In genomic region chr5:133244242-133244641, GRCh38 we compare ENCODE assay signal across 12 cellular contexts.
DNase-seq lines count a peak whose midpoint lies in the region; ATAC-seq and TF ChIP-seq lines count a peak whose summit lies in the region.
"Had no signal": no experiment of that assay in that cellular context is flagged by ENCODE, and none has a peak within 500 bp of the region (broad histone marks: within the 10 kb centered on the region; RNA-seq: fewer than 3 reads in every experiment).

No MANE protein-coding gene starts in this region.

- H3K36me3 ChIP-seq in OCI-LY3 (replicated peaks; ENCODE audit: low read depth, low read length): no peaks in the 10 kb centered on the region
- H3K36me3 ChIP-seq: colonic mucosa had no signal

- H3K4me1 ChIP-seq in OCI-LY3 (ENCODE audit: low read length): peaks cover 48% of the 10 kb centered on the region
- H3K4me1 ChIP-seq: colonic mucosa had no signal

- DNase-seq in activated T-cell treated with anti-CD3 and anti-CD28 coated beads, Interleukin-2, amount 50 U/mL, for 72 hours: peak; percentile 20 to 28
- no peak for DNase-seq in activated T-cell treated with anti-CD3 and anti-CD28 coated beads, Interleukin-2, amount 50 U/mL, for 48 hours
- no peak for DNase-seq in stimulated activated naive B cell treated with anti-CD40 and anti-IgM and Interleukin-4, amounts not matched to agents 10 μg/mL and 1 μg/mL and 100 μg/mL, for 72 hours
- DNase-seq in HuH-7.5 (ENCODE audit: low spot score) (no peak), NCI-H1930 (lab: John Stamatoyannopoulos, UW) (no peak)
- DNase-seq: colonic mucosa, mesendoderm had no signal

- no peaks in the 10 kb centered on the region for H3K9me3 ChIP-seq in OCI-LY3 (ENCODE audit: insufficient read depth, low read length)
- H3K9me3 ChIP-seq: colonic mucosa had no signal

- H3K27ac Mint-ChIP-seq in activated T-cell treated with anti-CD3 and anti-CD28 coated beads, Interleukin-2, amount 50 U/mL, for 72 hours: no peak overlapping the region
- no peak overlapping the region for H3K27ac Mint-ChIP-seq in stimulated activated naive B cell treated with anti-CD40 and anti-IgM and Interleukin-4, amounts not matched to agents 10 μg/mL and 1 μg/mL and 100 μg/mL, for 72 hours

- H3K4me2 ChIP-seq in OCI-LY3 (ENCODE audit: low read length): peak overlapping the region; percentile 39

- H3K4me3 Mint-ChIP-seq in activated T-cell treated with anti-CD3 and anti-CD28 coated beads, Interleukin-2, amount 50 U/mL, for 72 hours: peak overlapping the region in 1 of 2 donors; percentile 29
- H3K4me3 Mint-ChIP-seq in stimulated activated naive B cell treated with anti-CD40 and anti-IgM and Interleukin-4, amounts not matched to agents 10 μg/mL and 1 μg/mL and 100 μg/mL, for 72 hours: no peak overlapping the region
- H3K4me3 Mint-ChIP-seq: CD4-positive, CD25-positive, alpha-beta regulatory T cell had no signal

- no peaks in the 10 kb centered on the region for H3K27me3 ChIP-seq in OCI-LY3 (ENCODE audit: low read depth, low read length)
- H3K27me3 ChIP-seq: colonic mucosa had no signal

- H3K9me3 Mint-ChIP-seq in activated T-cell treated with anti-CD3 and anti-CD28 coated beads, Interleukin-2, amount 50 U/mL, for 72 hours: no peaks in the 10 kb centered on the region
- peaks cover 0 to 2% of the 10 kb centered on the region in 2 donors for H3K9me3 Mint-ChIP-seq in stimulated activated naive B cell treated with anti-CD40 and anti-IgM and Interleukin-4, amounts not matched to agents 10 μg/mL and 1 μg/mL and 100 μg/mL, for 72 hours
- H3K9me3 Mint-ChIP-seq: CD4-positive, CD25-positive, alpha-beta regulatory T cell had no signal

- H3K9ac ChIP-seq in OCI-LY3 (ENCODE audit: low read length): peak overlapping the region; percentile 20; the same call in 1 of the 2 replicates

- no peaks in the 10 kb centered on the region for H3K27me3 Mint-ChIP-seq in activated T-cell treated with anti-CD3 and anti-CD28 coated beads, Interleukin-2, amount 50 U/mL, for 72 hours (ENCODE audit: low read depth)
- no peaks in the 10 kb centered on the region for H3K27me3 Mint-ChIP-seq in stimulated activated naive B cell treated with anti-CD40 and anti-IgM and Interleukin-4, amounts not matched to agents 10 μg/mL and 1 μg/mL and 100 μg/mL, for 72 hours

- no peak; the same call in 1 of the 2 replicates for TF ChIP-seq CTCF in OCI-LY3 (IDR thresholded peaks at IDR 0.05; ENCODE audit: low read depth, low read length)

- H3K79me2 ChIP-seq in OCI-LY3 (ENCODE audit: low read length): no peaks in the 10 kb centered on the region

- no peaks in the 10 kb centered on the region for H4K20me1 ChIP-seq in OCI-LY3 (ENCODE audit: insufficient read depth, low read length)

- H3K36me3 Mint-ChIP-seq in activated T-cell treated with anti-CD3 and anti-CD28 coated beads, Interleukin-2, amount 50 U/mL, for 72 hours (ENCODE audit: insufficient read depth in 2 of 2): no peaks in the 10 kb centered on the region
- no peaks in the 10 kb centered on the region for H3K36me3 Mint-ChIP-seq in stimulated activated naive B cell treated with anti-CD40 and anti-IgM and Interleukin-4, amounts not matched to agents 10 μg/mL and 1 μg/mL and 100 μg/mL, for 72 hours
- H3K36me3 Mint-ChIP-seq: CD4-positive, CD25-positive, alpha-beta regulatory T cell had no signal

- H3K4me1 Mint-ChIP-seq in activated T-cell treated with anti-CD3 and anti-CD28 coated beads, Interleukin-2, amount 50 U/mL, for 72 hours (ENCODE audit: low read depth): peaks cover 48% of the 10 kb centered on the region
- peaks cover 15 to 19% of the 10 kb centered on the region in 2 donors for H3K4me1 Mint-ChIP-seq in stimulated activated naive B cell treated with anti-CD40 and anti-IgM and Interleukin-4, amounts not matched to agents 10 μg/mL and 1 μg/mL and 100 μg/mL, for 72 hours
- H3K4me1 Mint-ChIP-seq: CD4-positive, CD25-positive, alpha-beta regulatory T cell had no signal

- peak overlapping the region; percentile 74; the same call in 1 of the 2 replicates for H2AFZ ChIP-seq in OCI-LY3 (ENCODE audit: low read depth, low read length)

- ATAC-seq in activated T-cell treated with anti-CD3 and anti-CD28 coated beads, Interleukin-2, amount 50 U/mL, for 72 hours (replicated peaks in 1 of 2): peak; percentile 37 to 44
- ATAC-seq in HG02981 (IDR thresholded peaks at IDR 0.05; ENCODE audit: unreplicated experiment) (peak; percentile 44), GM19467 (IDR thresholded peaks at IDR 0.05; ENCODE audit: unreplicated experiment) (no peak)
- ATAC-seq in stimulated activated naive B cell treated with anti-CD40 and anti-IgM and Interleukin-4, amounts not matched to agents 10 μg/mL and 1 μg/mL and 100 μg/mL, for 72 hours (replicated peaks): peak; percentile 12 to 35

- no peak overlapping the region for H3K27ac ChIP-seq in OCI-LY3 (ENCODE audit: low read length)
- H3K27ac ChIP-seq: colonic mucosa, HL-60 had no signal

- H3K4me3 ChIP-seq in OCI-LY3 (ENCODE audit: low read length): no peak overlapping the region
- H3K4me3 ChIP-seq: colonic mucosa had no signal

Comparison
In these comparisons a context has a peak if more than half of its experiments do, and no peak if none do; other contexts are left out.
1. DNase-seq: peak in activated T-cell treated with anti-CD3 and anti-CD28 coated beads, Interleukin-2, amount 50 U/mL, for 72 hours (2 of 2); none in activated T-cell treated with anti-CD3 and anti-CD28 coated beads, Interleukin-2, amount 50 U/mL, for 48 hours (0 of 2), stimulated activated naive B cell treated with anti-CD40 and anti-IgM and Interleukin-4, amounts not matched to agents 10 μg/mL and 1 μg/mL and 100 μg/mL, for 72 hours (single experiment), HuH-7.5 (single experiment) and NCI-H1930 (0 of 2).